8 cellular contexts compared by ENCODE assay signal in genomic region chr20:51800769-51801219, GRCh38. TPM values are rescaled to one million over a fixed set of nuclear protein-coding genes. Genes with fewer than 3 reads are reported as not detected.
DNase-seq lines count a peak whose midpoint lies in the region; ATAC-seq and TF ChIP-seq lines count a peak whose summit lies in the region.

No MANE protein-coding gene starts in this region.

- no peak overlapping the region for H2BK5ac ChIP-seq in mesenchymal stem cell (ENCODE audit: low read depth, low read length, poor library complexity, severe bottlenecking)

- H3K27ac ChIP-seq in breast epithelium (no peak overlapping the region), mesenchymal stem cell (ENCODE audit: low read length, poor library complexity, severe bottlenecking) (no peak overlapping the region), uterus (no peak overlapping the region)

- peak overlapping the region in 1 of 2 experiments; percentile 57 for H3K23ac ChIP-seq in mesenchymal stem cell (ENCODE audit: low read length in 2 of 2)

- H2AK5ac ChIP-seq in mesenchymal stem cell (ENCODE audit: low read length, severe bottlenecking): no peak overlapping the region

- peak overlapping the region; percentile 80 for H3K9ac ChIP-seq in mesenchymal stem cell (ENCODE audit: low read length)

- peak overlapping the region; percentile 52 for H4K8ac ChIP-seq in mesenchymal stem cell (ENCODE audit: low read length)

- H3K9me3 ChIP-seq in breast epithelium (no peaks in the 10 kb centered on the region), mesenchymal stem cell (ENCODE audit: control insufficient read depth, low read length) (no peaks in the 10 kb centered on the region), uterus (no peaks in the 10 kb centered on the region)

- H3K4me3 ChIP-seq in breast epithelium (peak overlapping the region; percentile 34 to 64 (median 52)), mesenchymal stem cell (ENCODE audit: insufficient read depth in 1 of 2, low read depth in 1 of 2, low read length in 2 of 2) (peak overlapping the region; percentile 60 to 82), uterus (no peak overlapping the region)

- peak overlapping the region; percentile 90 for H4K91ac ChIP-seq in mesenchymal stem cell (ENCODE audit: low read length)

- TF ChIP-seq CTCF in breast epithelium (IDR thresholded peaks at IDR 0.05) (no peak), uterus (IDR thresholded peaks at IDR 0.05) (no peak)

- H2BK120ac ChIP-seq in mesenchymal stem cell (ENCODE audit: low read depth, low read length): peak overlapping the region; percentile 95

- peaks cover 0 to 16% of the 10 kb centered on the region in 2 donors for H3K27me3 ChIP-seq in breast epithelium
- peaks cover 34 to 45% of the 10 kb centered on the region in 2 experiments for H3K27me3 ChIP-seq in mesenchymal stem cell (ENCODE audit: control insufficient read depth in 1 of 2, insufficient read depth in 1 of 2, low read length in 2 of 2)
- peaks cover 8 to 29% of the 10 kb centered on the region in 2 donors for H3K27me3 ChIP-seq in uterus

- 0% methylated on average over 18 of the region's 38 CpGs for WGBS in mesenchymal stem cell

- H3K36me3 ChIP-seq in breast epithelium (no peaks in the 10 kb centered on the region), mesenchymal stem cell (ENCODE audit: control insufficient read depth in 1 of 2, insufficient read depth in 2 of 2, low read depth in 1 of 2, low read length in 2 of 2) (no peaks in the 10 kb centered on the region), uterus (no peaks in the 10 kb centered on the region)

- TF ChIP-seq POLR2A in breast epithelium (IDR thresholded peaks at IDR 0.05) (no peak), uterus (IDR thresholded peaks at IDR 0.05) (no peak)

- peak overlapping the region; percentile 82 to 95 for H3K18ac ChIP-seq in mesenchymal stem cell (ENCODE audit: low read depth in 1 of 2, low read length in 2 of 2)

- H3K4me1 ChIP-seq in breast epithelium: peaks cover 0 to 17% of the 10 kb centered on the region in 2 donors
- H3K4me1 ChIP-seq in mesenchymal stem cell (ENCODE audit: control insufficient read depth, insufficient read depth, low read depth, low read length): peaks cover 24% of the 10 kb centered on the region
- peaks cover 0 to 14% of the 10 kb centered on the region in 2 donors for H3K4me1 ChIP-seq in uterus

- intact Hi-C loops in breast epithelium (cut with DNase I; ENCODE audit: low total_unique reads): no loop called here
- intact Hi-C loops in uterus (cut with DNase I; ENCODE audit: low total_unique reads): no loop called here

- peak overlapping the region; percentile 80 for H3K4me2 ChIP-seq in mesenchymal stem cell (ENCODE audit: low read length, poor library complexity, severe bottlenecking)

- no peaks in the 10 kb centered on the region for H3K79me1 ChIP-seq in mesenchymal stem cell (replicated peaks; ENCODE audit: low read length, poor library complexity, severe bottlenecking)

- H2AFZ ChIP-seq in mesenchymal stem cell (ENCODE audit: low read depth, low read length): peak overlapping the region; percentile 81

- no peak for ATAC-seq in GM21381 (IDR thresholded peaks at IDR 0.05; ENCODE audit: unreplicated experiment)

- peak overlapping the region; percentile 60 for H2BK15ac ChIP-seq in mesenchymal stem cell (ENCODE audit: low read depth, poor library complexity, severe bottlenecking)

- DNase-seq in stimulated activated CD4-positive, alpha-beta T cell treated with anti-CD3 and anti-CD28 coated beads, Interleukin-15, amount 100 ng/mL, for 24 hours: peak; percentile 14
- DNase-seq in stimulated activated CD4-positive, alpha-beta T cell treated with anti-CD3 and anti-CD28 coated beads, Interleukin-1b, Interleukin-23, amount 100 ng/mL, for 48 hours: no peak
- DNase-seq in breast epithelium (ENCODE audit: low spot score in 2 of 2) (no peak), mesenchymal stem cell (peak; percentile 54), uterus (no peak), NCI-H1694 treated with DMSO at 0.1 percent for 48 hours (lab: John Stamatoyannopoulos, UW) (no peak), DMS153 (lab: John Stamatoyannopoulos, UW) (no peak)

- H3K14ac ChIP-seq in mesenchymal stem cell (ENCODE audit: low read length in 2 of 2): peak overlapping the region; percentile 28 to 74

- peak overlapping the region; percentile 45 to 50 for H2BK12ac ChIP-seq in mesenchymal stem cell (ENCODE audit: low read length in 2 of 2)

- peak overlapping the region; percentile 81 to 94 for H3K4ac ChIP-seq in mesenchymal stem cell (ENCODE audit: low read depth in 1 of 2, low read length in 2 of 2)

RNA-seq across cellular contexts. Expression of gene SALL4, which starts 1.5 kb away (rescaled TPM):
- total RNA-seq in breast epithelium (under 1 TPM; 0.29 to 0.33 (median 0.32) TPM), uterus (under 1 TPM in 2 of 4 donors, not detected in 2; 0.09 to 0.55 TPM)
- polyA plus RNA-seq in mesenchymal stem cell (2013, experiment 1 of 2): 3.1 TPM
- polyA plus RNA-seq in mesenchymal stem cell (2013, experiment 2 of 2): 3.9 TPM

RNA-seq across cellular contexts. Expression of gene ATP9A, which starts 32.6 kb away (rescaled TPM):
- total RNA-seq in breast epithelium: 10 to 100 TPM; 41.6 to 98.4 (median 50.8) TPM
- 17.9 TPM for polyA plus RNA-seq in mesenchymal stem cell (2013, experiment 1 of 2)
- polyA plus RNA-seq in mesenchymal stem cell (2013, experiment 2 of 2): 17.4 TPM
- total RNA-seq in uterus: 10 to 100 TPM; 15.1 to 50.8 (median 30.0) TPM

Comparison
In these comparisons a context has a peak if more than half of its experiments do, and no peak if none do; other contexts are left out.
1. DNase-seq: peak in stimulated activated CD4-positive, alpha-beta T cell treated with anti-CD3 and anti-CD28 coated beads, Interleukin-15, amount 100 ng/mL, for 24 hours (single experiment) and mesenchymal stem cell (single experiment); none in stimulated activated CD4-positive, alpha-beta T cell treated with anti-CD3 and anti-CD28 coated beads, Interleukin-1b, Interleukin-23, amount 100 ng/mL, for 48 hours (single experiment), breast epithelium (0 of 2), uterus (0 of 2), NCI-H1694 treated with DMSO at 0.1 percent for 48 hours (single experiment) and DMS153 (single experiment).
2. H3K4me3 ChIP-seq: peak in breast epithelium (3 of 3) and mesenchymal stem cell (2 of 2); none in uterus (0 of 2).